In genomic region chr11:65023502-65023901, GRCh38 we compare ENCODE assay signal across 1 cellular context.
TF ChIP-seq lines count a peak whose summit lies in the region.
"Not testable (repeated sequence)": the region's sequence is repeated elsewhere in the genome, so short reads cannot be mapped to it uniquely, and the experiment has no call there.

No MANE protein-coding gene starts in this region.

TF ChIP-seq in K562, 482 proteins besides CTCF, POLR2A, EP300 and RAD21:
- TF ChIP-seq KDM1A (IDR thresholded peaks at IDR 0.05), result peak in 1 of 2 experiments; percentile 47; a peak in 1 of 4 replicates
- TF ChIP-seq TEAD4 (IDR thresholded peaks at IDR 0.05; ENCODE audit: low read length), result peak; percentile 69
- not testable (repeated sequence) for TF ChIP-seq TEAD4 (CRISPR knock-in tag; IDR thresholded peaks at IDR 0.05; ENCODE audit: borderline replicate concordance)
- 0 out of 2 replicates have a peak, but pooled peaks have one; percentile 16 for TF ChIP-seq MTA2 (IDR thresholded peaks at IDR 0.05; ENCODE audit: low read depth)
- TF ChIP-seq CREM (IDR thresholded peaks at IDR 0.05; ENCODE audit: low read depth), result 0 out of 2 replicates have a peak, but pooled peaks have one; percentile 43
- TF ChIP-seq TCF3 (CRISPR knock-in tag; IDR thresholded peaks at IDR 0.05), result peak; percentile 81
- peak; percentile 35; the same call in 1 of the 2 replicates for TF ChIP-seq DPF2 (IDR thresholded peaks at IDR 0.05)
- 0 out of 2 replicates have a peak, but pooled peaks have one; percentile 20 for TF ChIP-seq SMARCE1 (IDR thresholded peaks at IDR 0.05)
- 0 out of 2 replicates have a peak, but pooled peaks have one; percentile 24 for TF ChIP-seq EP400 (IDR thresholded peaks at IDR 0.05)
- peak; percentile 37 for TF ChIP-seq NCOR1 (IDR thresholded peaks at IDR 0.05)
- TF ChIP-seq ARID1B (IDR thresholded peaks at IDR 0.05), result peak; percentile 78
- TF ChIP-seq SPI1 (IDR thresholded peaks at IDR 0.05; ENCODE audit: borderline replicate concordance, low read depth, low read length), result peak; percentile 53; the same call in 1 of the 2 replicates
- peak; percentile 70 for TF ChIP-seq CBFA2T2 (conservative IDR thresholded peaks at IDR 0.05)
- TF ChIP-seq POLR2AphosphoS5 (IDR thresholded peaks at IDR 0.05; ENCODE audit: control insufficient read depth, insufficient read depth, low read depth, low read length), result 0 out of 2 replicates have a peak, but pooled peaks have one; percentile 35
- peak; percentile 72 for TF ChIP-seq TAL1 (IDR thresholded peaks at IDR 0.05)
- TF ChIP-seq CBFA2T3 (IDR thresholded peaks at IDR 0.05), result peak; percentile 78
